1 cellular context compared by ENCODE assay signal in the genomic region with DNA sequence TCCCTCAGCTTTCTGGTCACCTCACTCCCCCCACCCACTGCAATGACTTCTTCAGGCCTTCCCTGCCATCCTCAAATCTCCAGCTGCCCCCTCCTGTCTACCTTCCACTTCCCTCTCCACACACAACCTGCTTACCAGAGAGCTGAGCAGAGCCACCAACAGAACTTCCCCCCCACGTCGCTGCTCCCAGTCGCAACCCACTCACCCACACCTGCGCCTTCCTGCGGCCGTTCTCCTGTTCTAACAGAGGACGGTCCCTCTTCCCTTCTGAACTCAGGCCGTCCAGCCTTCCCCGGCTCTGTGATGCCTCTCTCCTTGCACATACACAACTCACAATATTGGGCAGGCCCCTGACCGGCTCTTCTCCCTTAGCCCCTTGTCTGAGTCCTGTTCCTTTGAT.
TF ChIP-seq lines count a peak whose summit lies in the region.

No MANE protein-coding gene starts in this region.

TF ChIP-seq in GM12878, 131 proteins besides CTCF, POLR2A, EP300 and RAD21:
- no peak for TF ChIP-seq SUPT20H (IDR thresholded peaks at IDR 0.05; ENCODE audit: borderline replicate concordance, control insufficient read depth, low read depth, low read length)
- no peak for TF ChIP-seq ASH2L (IDR thresholded peaks at IDR 0.05; ENCODE audit: borderline replicate concordance, low read depth)
- peak in 1 of 2 experiments; percentile 9; a peak in 1 of 4 replicates for TF ChIP-seq IKZF2 (IDR thresholded peaks at IDR 0.05)
- TF ChIP-seq HDGF (IDR thresholded peaks at IDR 0.05), result peak; percentile 42; the same call in 1 of the 2 replicates
- TF ChIP-seq RUNX3 (IDR thresholded peaks at IDR 0.05; ENCODE audit: low read length), result no peak
- no peak for TF ChIP-seq RCOR1 (conservative IDR thresholded peaks at IDR 0.05; ENCODE audit: low read depth, low read length)
TF ChIP-seq in GM12878: peak in this region for 2.
